8 cellular contexts compared by ENCODE assay signal in genomic region chrX:53188763-53189162, GRCh38. TPM values are rescaled to one million over a fixed set of nuclear protein-coding genes. Genes with fewer than 3 reads are reported as not detected.
A peak's percentile ranks its signal among the peaks of the same experiment; 100 is the strongest.
DNase-seq lines count a peak whose midpoint lies in the region; ATAC-seq and TF ChIP-seq lines count a peak whose summit lies in the region.

No MANE protein-coding gene starts in this region.

- H3K27ac ChIP-seq in brain microvascular endothelial cell (no peak overlapping the region), upper lobe of right lung (no peak overlapping the region)

- DNase-seq in Caco-2 (no peak), brain microvascular endothelial cell (peak; percentile 5), upper lobe of right lung (no peak), NCI-H526 (lab: John Stamatoyannopoulos, UW) (no peak), NCI-H2196 (lab: John Stamatoyannopoulos, UW; ENCODE audit: unreplicated experiment) (no peak)

- H3K4me1 ChIP-seq in Caco-2 (no peaks in the 10 kb centered on the region), upper lobe of right lung (no peaks in the 10 kb centered on the region)

- no peak overlapping the region for H3K4me3 Mint-ChIP-seq in Caco-2 (ENCODE audit: unreplicated experiment)

- no peaks in the 10 kb centered on the region for H3K27me3 ChIP-seq in Caco-2 (replicated peaks; ENCODE audit: control insufficient read depth, insufficient read depth, low read length)
- H3K27me3 ChIP-seq in brain microvascular endothelial cell (replicated peaks): no peaks in the 10 kb centered on the region
- no peaks in the 10 kb centered on the region for H3K27me3 ChIP-seq in upper lobe of right lung

- H3K36me3 ChIP-seq in Caco-2 (ENCODE audit: control insufficient read depth, insufficient read depth, low read length): peaks cover 1% of the 10 kb centered on the region; the same call in 1 of the 2 replicates
- H3K36me3 ChIP-seq in brain microvascular endothelial cell (replicated peaks): peaks cover 17% of the 10 kb centered on the region
- H3K36me3 ChIP-seq in upper lobe of right lung: peaks cover 10% of the 10 kb centered on the region

- H3K27ac Mint-ChIP-seq in Caco-2 (ENCODE audit: unreplicated experiment): no peak overlapping the region

- H3K9me3 Mint-ChIP-seq in Caco-2 (ENCODE audit: unreplicated experiment): no peaks in the 10 kb centered on the region

- POLR2A ChIA-PET in Caco-2 (lab: Charles Lee): no interaction called here

- no peaks in the 10 kb centered on the region for H3K27me3 Mint-ChIP-seq in Caco-2 (ENCODE audit: insufficient read depth, unreplicated experiment)

- no peak overlapping the region for H3K4me3 ChIP-seq in Caco-2 (ENCODE audit: low read depth, low read length)
- H3K4me3 ChIP-seq in brain microvascular endothelial cell (ENCODE audit: low read depth, low read length): no peak overlapping the region
- H3K4me3 ChIP-seq in upper lobe of right lung: no peak overlapping the region

- TF ChIP-seq CTCF in Caco-2 (IDR thresholded peaks at IDR 0.05; ENCODE audit: insufficient read depth in 1 of 2, low read depth in 1 of 2, low read length in 1 of 2, severe bottlenecking in 1 of 2, unreplicated experiment in 1 of 2) (no peak), brain microvascular endothelial cell (IDR thresholded peaks at IDR 0.05; ENCODE audit: low read depth, low read length, missing control alignments) (no peak), upper lobe of right lung (IDR thresholded peaks at IDR 0.05) (no peak)

- intact Hi-C loops in Caco-2 (cut with micrococcal nuclease; ENCODE audit: unreplicated experiment) (no loop called here), upper lobe of right lung (cut with DNase I) (no loop called here)

- H3K9me3 ChIP-seq in Caco-2 (no peaks in the 10 kb centered on the region), upper lobe of right lung (no peaks in the 10 kb centered on the region)

- no peaks in the 10 kb centered on the region for H3K4me1 Mint-ChIP-seq in Caco-2 (ENCODE audit: low read depth, unreplicated experiment)

- in situ Hi-C loops in brain microvascular endothelial cell (cut with HindIII; ENCODE audit: low pct_ligation_motif_present, low sequenced_read_pairs): no loop called here

- TSS peak; percentile 15 for BruUV-seq in Caco-2 (replicated peaks; lab: Mats Ljungman, UMichigan)

- ATAC-seq in GM19395 (IDR thresholded peaks at IDR 0.05; ENCODE audit: unreplicated experiment) (peak; percentile 83), HG03280 (IDR thresholded peaks at IDR 0.05; ENCODE audit: unreplicated experiment) (peak; percentile 62), upper lobe of right lung (no peak), HG03039 (IDR thresholded peaks at IDR 0.05; ENCODE audit: unreplicated experiment) (no peak)

- CTCF ChIA-PET in Caco-2 (lab: Charles Lee): no interaction called here

- H3K36me3 Mint-ChIP-seq in Caco-2 (ENCODE audit: insufficient read depth, unreplicated experiment): peaks cover 30% of the 10 kb centered on the region

RNA-seq across cellular contexts. Expression of gene KDM5C, which starts 36.2 kb away (rescaled TPM):
- total RNA-seq in Caco-2 (2022) (84.5 and 90.5 TPM in 2 replicates), upper lobe of right lung (65.2 TPM)

Comparison
In these comparisons a context has a peak if more than half of its experiments do, and no peak if none do; other contexts are left out.
1. ATAC-seq: peak in GM19395 (single experiment) and HG03280 (single experiment); none in upper lobe of right lung (single experiment) and HG03039 (single experiment).